ENCODE assay signal across 9 cellular contexts in genomic region chr2:224927671-224928173, GRCh38.
DNase-seq lines count a peak whose midpoint lies in the region; ATAC-seq and TF ChIP-seq lines count a peak whose summit lies in the region.
"Had no signal": no experiment of that assay in that cellular context is flagged by ENCODE, and none has a peak within 500 bp of the region (broad histone marks: within the 10 kb centered on the region; RNA-seq: fewer than 3 reads in every experiment).

No MANE protein-coding gene starts in this region.

- H3K4me1 Mint-ChIP-seq in activated naive CD8-positive, alpha-beta T cell (ENCODE audit: low read depth), result peaks cover 99% of the 10 kb centered on the region
- peaks cover 91 to 98% of the 10 kb centered on the region in 2 donors for H3K4me1 Mint-ChIP-seq in natural killer cell treated with Interleukin-12 subunit alpha and Interleukin-12 subunit beta and Interleukin-15 and Interleukin-18, amount 100 ng/mL, for 72 hours (ENCODE audit: low read depth in 2 of 2)

- no peaks in the 10 kb centered on the region for H3K36me3 ChIP-seq in Peyer's patch

- H3K4me1 ChIP-seq in Peyer's patch, result peaks cover 3 to 62% (median 32%) of the 10 kb centered on the region in 4 donors

- CTCF ChIA-PET in AG04449 (lab: Yijun Ruan, JAX), result interaction anchor here (1.0 to 1.5 kb wide), 2 partner anchors 13 to 733 kb away, joined by 4 read pairs; no protein-coding TSS in a partner anchor

- peak overlapping the region; percentile 98 for H3K27ac Mint-ChIP-seq in activated naive CD8-positive, alpha-beta T cell
- H3K27ac Mint-ChIP-seq in natural killer cell treated with Interleukin-12 subunit alpha and Interleukin-12 subunit beta and Interleukin-15 and Interleukin-18, amount 100 ng/mL, for 72 hours, result peak overlapping the region; percentile 96 to 98

- TF ChIP-seq POLR2A in Peyer's patch (IDR thresholded peaks at IDR 0.05), result no peak

- POLR2A ChIA-PET in AG04449 (lab: Yijun Ruan, JAX), result interaction anchor here (0.8 kb wide), 1 partner anchor 96 kb away, joined by 3 read pairs; no protein-coding TSS in a partner anchor

- no peaks in the 10 kb centered on the region for H3K27me3 Mint-ChIP-seq in activated naive CD8-positive, alpha-beta T cell
- no peaks in the 10 kb centered on the region for H3K27me3 Mint-ChIP-seq in natural killer cell treated with Interleukin-12 subunit alpha and Interleukin-12 subunit beta and Interleukin-15 and Interleukin-18, amount 100 ng/mL, for 72 hours

- H3K9me3 Mint-ChIP-seq in activated naive CD8-positive, alpha-beta T cell (ENCODE audit: low read depth), result no peaks in the 10 kb centered on the region
- H3K9me3 Mint-ChIP-seq in natural killer cell treated with Interleukin-12 subunit alpha and Interleukin-12 subunit beta and Interleukin-15 and Interleukin-18, amount 100 ng/mL, for 72 hours, result peaks cover 3% of the 10 kb centered on the region

- TF ChIP-seq CTCF in AG04449 (IDR thresholded peaks at IDR 0.05; ENCODE audit: insufficient read depth, low read length, missing control alignments), result no peak
- TF ChIP-seq CTCF in Peyer's patch (IDR thresholded peaks at IDR 0.05), result no peak

- H3K27ac ChIP-seq in Peyer's patch, result peak overlapping the region; percentile 57 to 58 (median 58)

- H3K9me3 ChIP-seq in Peyer's patch, result no peaks in the 10 kb centered on the region

- peak overlapping the region; percentile 82 for H3K4me3 Mint-ChIP-seq in activated naive CD8-positive, alpha-beta T cell
- peak overlapping the region; percentile 84 for H3K4me3 Mint-ChIP-seq in natural killer cell treated with Interleukin-12 subunit alpha and Interleukin-12 subunit beta and Interleukin-15 and Interleukin-18, amount 100 ng/mL, for 72 hours

- peaks cover 38% of the 10 kb centered on the region for H3K36me3 Mint-ChIP-seq in activated naive CD8-positive, alpha-beta T cell
- peaks cover 68% of the 10 kb centered on the region for H3K36me3 Mint-ChIP-seq in natural killer cell treated with Interleukin-12 subunit alpha and Interleukin-12 subunit beta and Interleukin-15 and Interleukin-18, amount 100 ng/mL, for 72 hours

- peak; percentile 66 to 71 for ATAC-seq in natural killer cell treated with Interleukin-12 subunit alpha and Interleukin-12 subunit beta and Interleukin-15 and Interleukin-18, amount 100 ng/mL, for 72 hours
- ATAC-seq in HG03460 (IDR thresholded peaks at IDR 0.05; ENCODE audit: unreplicated experiment), result no peak

- no peak overlapping the region for H3K4me3 ChIP-seq in AG04449 (ENCODE audit: low read depth, low read length)
- H3K4me3 ChIP-seq in Peyer's patch, result no peak overlapping the region

- no peaks in the 10 kb centered on the region for H3K27me3 ChIP-seq in Peyer's patch

- peak; percentile 79 for DNase-seq in AG04449 (ENCODE audit: low read depth, low spot score)
- DNase-seq in Peyer's patch, result peak in 2 of 3 donors; percentile 75 to 86
- DNase-seq in natural killer cell treated with Interleukin-12 subunit alpha and Interleukin-12 subunit beta and Interleukin-15 and Interleukin-18, amount 100 ng/mL, for 72 hours (ENCODE audit: low spot score), result peak; percentile 79
- no peak for DNase-seq in DMS79 (lab: John Stamatoyannopoulos, UW)
- no peak for DNase-seq in NCI-H69 (lab: John Stamatoyannopoulos, UW)
- no peak for DNase-seq in GM03348 (ENCODE audit: low spot score)
- DNase-seq: NCI-H2107 had no signal

Comparison
In these comparisons a context has a peak if more than half of its experiments do, and no peak if none do; other contexts are left out.
1. DNase-seq: peak in AG04449 (single experiment), Peyer's patch (2 of 3) and natural killer cell treated with Interleukin-12 subunit alpha and Interleukin-12 subunit beta and Interleukin-15 and Interleukin-18, amount 100 ng/mL, for 72 hours (single experiment); none in DMS79 (single experiment), NCI-H69 (single experiment) and GM03348 (single experiment).